7 cellular contexts compared by ENCODE assay signal in genomic region chr17:40818733-40819527, GRCh38. TPM values are rescaled to one million over a fixed set of nuclear protein-coding genes. Genes with fewer than 3 reads are reported as not detected.
DNase-seq lines count a peak whose midpoint lies in the region; ATAC-seq, FAIRE-seq and TF ChIP-seq lines count a peak whose summit lies in the region.

No MANE protein-coding gene starts in this region.

- no peak for TF ChIP-seq CTCF in WI38 (IDR thresholded peaks at IDR 0.05; ENCODE audit: low read depth, low read length)
- no peak for TF ChIP-seq CTCF in mammary epithelial cell (conservative IDR thresholded peaks at IDR 0.05 in 1 of 2, IDR thresholded peaks at IDR 0.05 in 1 of 2; ENCODE audit: extremely low read depth in 1 of 2, insufficient read depth in 1 of 2, low read depth in 1 of 2, low read length in 2 of 2)
- peak in 1 of 11 experiments; percentile 11 for TF ChIP-seq CTCF in spleen (IDR thresholded peaks at IDR 0.05 in 8 of 11, conservative IDR thresholded peaks at IDR 0.05 in 3 of 11)

- H4K20me1 ChIP-seq in mammary epithelial cell (ENCODE audit: insufficient read depth, low read length) = no peaks in the 10 kb centered on the region

- H3K4me3 ChIP-seq in WI38 (ENCODE audit: low read depth, low read length) (peak overlapping the region; percentile 85), mammary epithelial cell (replicated peaks in 1 of 3; ENCODE audit: insufficient read depth in 1 of 3, low read depth in 2 of 3, low read length in 3 of 3) (peak overlapping the region; percentile 65 to 99 (median 98)), spleen (peak overlapping the region; percentile 48 to 81 (median 60))

- peak; percentile 54 for DNase-seq in GM18507 (ENCODE audit: extremely low spot score, insufficient read length, low read depth)
- DNase-seq in NCI-H2196 (lab: John Stamatoyannopoulos, UW; ENCODE audit: unreplicated experiment) = peak; percentile 66
- peak; percentile 82 for DNase-seq in mammary epithelial cell
- DNase-seq in inferior parietal cortex (ENCODE audit: extremely low spot score) = peak; percentile 76
- peak; percentile 94 for DNase-seq in spleen

- no peak for TF ChIP-seq POLR2A in spleen (IDR thresholded peaks at IDR 0.05)

- WGBS in mammary epithelial cell (ENCODE audit: low coverage, missing lambda C conversion rate) = 4% methylated on average over 25 of the region's 73 CpGs
- 1 to 3% (median 2%) methylated on average over 40 to 73 of the region's 73 CpGs for WGBS in spleen, 5 donors

- peak overlapping the region; percentile 91 for H3K9ac ChIP-seq in mammary epithelial cell (ENCODE audit: insufficient read depth, low read length)

- peak overlapping the region; percentile 93 for H3K4me2 ChIP-seq in mammary epithelial cell (ENCODE audit: insufficient read depth, low read depth, low read length)

- peak; percentile 80 for ATAC-seq in HG03039 (IDR thresholded peaks at IDR 0.05; ENCODE audit: unreplicated experiment)

- FAIRE-seq in GM18507 (lab: Jason Lieb, UNC) = peak; percentile 66

- BruUV-seq in mammary epithelial cell (replicated peaks; lab: Mats Ljungman, UMichigan) = TSS peak; percentile 72

- H3K36me3 ChIP-seq in mammary epithelial cell (ENCODE audit: insufficient read depth, low read length) = no peaks in the 10 kb centered on the region
- peaks cover 0 to 27% (median 12%) of the 10 kb centered on the region in 6 donors for H3K36me3 ChIP-seq in spleen

- H3K9me3 ChIP-seq in mammary epithelial cell (replicated peaks; ENCODE audit: insufficient read depth, low read length) = no peaks in the 10 kb centered on the region
- peaks cover 0 to 13% (median 0%) of the 10 kb centered on the region in 8 donors for H3K9me3 ChIP-seq in spleen

- dilution Hi-C loops in mammary epithelial cell (cut with HindIII; ENCODE audit: low sequenced_read_pairs) = no loop called here

- peak overlapping the region; percentile 87 for H2AFZ ChIP-seq in mammary epithelial cell (ENCODE audit: low read depth, low read length)

- H3K27ac ChIP-seq in mammary epithelial cell (ENCODE audit: insufficient read depth, low read depth, low read length) (peak overlapping the region; percentile 83), spleen (peak overlapping the region; percentile 91 to 96 (median 93))

- intact Hi-C loops in mammary epithelial cell (cut with micrococcal nuclease) = no loop called here
- intact Hi-C loops in spleen (cut with DNase I; ENCODE audit: low total_unique reads) = no loop called here

- in situ Hi-C loops in mammary epithelial cell (cut with MboI; ENCODE audit: low sequenced_read_pairs in 2 of 2) = no loop called here

- CTCF ChIA-PET in mammary epithelial cell (lab: Charles Lee; ENCODE audit: low non-redundant PET) = interaction anchor here (0.6 to 0.9 kb wide), 5 partner anchors 15 to 844 kb away, joined by 3 to 5 read pairs (median 4); no protein-coding TSS in a partner anchor

- no peaks in the 10 kb centered on the region for H3K27me3 ChIP-seq in mammary epithelial cell (ENCODE audit: insufficient read depth, low read length)
- no peaks in the 10 kb centered on the region for H3K27me3 ChIP-seq in spleen (replicated peaks in 1 of 7)

- peaks cover 28% of the 10 kb centered on the region for H3K79me2 ChIP-seq in mammary epithelial cell (ENCODE audit: insufficient read depth, low read length)

- H3K4me1 ChIP-seq in mammary epithelial cell (ENCODE audit: insufficient read depth, low read length) (peaks cover 5% of the 10 kb centered on the region), spleen (peaks cover 6 to 32% (median 18%) of the 10 kb centered on the region in 6 donors)

RNA-seq across cellular contexts. Expression of gene KRT10, which starts 3.5 kb away (rescaled TPM):
- total RNA-seq in mammary epithelial cell (10 to 100 TPM in 1 of 2 donors, 1 to 10 TPM in 1; 2.8 to 56.8 TPM), spleen (10 to 100 TPM in 4 of 7 donors, 1 to 10 TPM in 3; 4.3 to 39.0 (median 25.9) TPM)
- polyA plus RNA-seq in mammary epithelial cell (13.9 TPM), spleen (10 to 100 TPM; 35.3 to 41.8 (median 41.3) TPM)
- polyA minus RNA-seq in mammary epithelial cell = 13.4 TPM

RNA-seq across cellular contexts. Expression of gene KRT28, which starts 19.2 kb away (rescaled TPM):
- total RNA-seq in mammary epithelial cell (not detected), spleen (not detected)
- polyA plus RNA-seq in mammary epithelial cell (not detected), spleen (not detected)
- not detected for polyA minus RNA-seq in mammary epithelial cell

RNA-seq across cellular contexts. Expression of gene KRT27, which starts 36.6 kb away (rescaled TPM):
- not detected for total RNA-seq in mammary epithelial cell
- 0.03 TPM for polyA plus RNA-seq in mammary epithelial cell
- not detected for polyA minus RNA-seq in mammary epithelial cell
- not detected for total RNA-seq in spleen
- under 1 TPM; 0.09 to 0.42 (median 0.12) TPM for polyA plus RNA-seq in spleen

RNA-seq across cellular contexts. Expression of gene KRT26, which starts 46.9 kb away (rescaled TPM):
- total RNA-seq in mammary epithelial cell (not detected), spleen (not detected)
- polyA plus RNA-seq in mammary epithelial cell (not detected), spleen (not detected)
- not detected for polyA minus RNA-seq in mammary epithelial cell

RNA-seq across cellular contexts. Expression of gene KRT12, which starts 48.1 kb away (rescaled TPM):
- total RNA-seq in mammary epithelial cell (not detected), spleen (not detected)
- polyA plus RNA-seq in mammary epithelial cell (not detected), spleen (not detected)
- polyA minus RNA-seq in mammary epithelial cell = not detected

Comparison
In these comparisons a context has a peak if more than half of its experiments do, and no peak if none do; other contexts are left out.
1. Peak in every context shown above with its lines: DNase-seq, ATAC-seq, H3K4me3 ChIP-seq and H3K27ac ChIP-seq.